Comparison of ENCODE assay signal across 22 cellular contexts in the genomic region with DNA sequence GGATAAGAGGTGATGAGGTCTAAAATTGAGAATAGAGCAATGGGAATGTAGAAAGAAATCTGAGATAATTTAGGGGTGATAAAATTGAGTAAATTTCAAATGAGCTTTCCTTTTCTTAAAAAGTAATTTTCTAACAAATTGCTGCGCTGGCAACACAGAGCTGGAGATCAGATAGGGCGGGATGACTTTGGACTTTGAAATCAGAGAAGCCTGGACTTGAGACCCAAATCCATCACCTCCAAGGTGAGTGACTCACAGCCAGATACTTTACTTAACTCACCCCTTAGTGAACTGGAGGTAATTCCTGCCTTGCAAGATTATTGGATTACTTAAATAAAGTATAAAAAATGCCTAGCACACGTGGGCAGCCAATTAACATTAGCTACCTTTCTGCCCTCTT.
"Had no signal": no experiment of that assay in that cellular context is flagged by ENCODE, and none has a peak within 500 bp of the region (broad histone marks: within the 10 kb centered on the region; RNA-seq: fewer than 3 reads in every experiment).

No MANE protein-coding gene starts in this region.

- H3K9me3 ChIP-seq: esophagus muscularis mucosa, gastroesophageal sphincter, psoas muscle, right lobe of liver, stomach, thoracic aorta, transverse colon had no signal

- H3K36me3 ChIP-seq: esophagus muscularis mucosa, gastroesophageal sphincter, right lobe of liver, stomach, thoracic aorta, transverse colon had no signal

- ATAC-seq: gastroesophageal sphincter, left cardiac atrium, psoas muscle, right lobe of liver had no signal

- H3K27me3 ChIP-seq: esophagus muscularis mucosa, gastroesophageal sphincter, right lobe of liver, stomach, transverse colon had no signal

- H3K4me1 Mint-ChIP-seq: nephron had no signal

- DNase-seq: central memory CD4-positive, alpha-beta T cell; effector CD4-positive, alpha-beta T cell; kidney; left cardiac atrium; mammary epithelial cell; naive B cell; psoas muscle; retina; right lobe of liver; stimulated activated CD4-positive, alpha-beta T cell treated with anti-CD3 and anti-CD28 coated beads, Interleukin-2, amount 100 ng/mL, for 24 hours; stimulated activated CD4-positive, alpha-beta T cell treated with anti-CD3 and anti-CD28 coated beads, Interleukin-4, amount 100 ng/mL, for 4 hours; stimulated activated naive CD4-positive, alpha-beta T cell; stomach; substantia nigra; transverse colon had no signal

- H3K27ac Mint-ChIP-seq: mesothelial cell of epicardium, nephron had no signal

- H3K36me3 Mint-ChIP-seq: mesothelial cell of epicardium, naive B cell had no signal

- H3K4me3 ChIP-seq: coronary artery, esophagus muscularis mucosa, gastroesophageal sphincter, psoas muscle, right lobe of liver, stomach, thoracic aorta, transverse colon had no signal

- H3K27ac ChIP-seq: coronary artery, esophagus muscularis mucosa, gastroesophageal sphincter, parathyroid adenoma, psoas muscle, right lobe of liver, stomach, thoracic aorta, transverse colon had no signal

- FAIRE-seq: kidney had no signal

- H3K4me3 Mint-ChIP-seq: mesothelial cell of epicardium, naive B cell, nephron had no signal

- H3K9ac ChIP-seq: parathyroid adenoma had no signal

- H3K4me1 ChIP-seq: esophagus muscularis mucosa, gastroesophageal sphincter, parathyroid adenoma, psoas muscle, right lobe of liver, stomach, transverse colon had no signal

- H3K9me3 Mint-ChIP-seq: naive B cell, nephron had no signal
